ENCODE assay signal across 15 cellular contexts in genomic region chrX:154284489-154285338, GRCh38. TPM values are rescaled to one million over a fixed set of nuclear protein-coding genes. Genes with fewer than 3 reads are reported as not detected.
DNase-seq lines count a peak whose midpoint lies in the region; ATAC-seq, FAIRE-seq and TF ChIP-seq lines count a peak whose summit lies in the region.
"Not testable (repeated sequence)": the region's sequence is repeated elsewhere in the genome, so short reads cannot be mapped to it uniquely, and the experiment has no call there.
"Had no signal": no experiment of that assay in that cellular context is flagged by ENCODE, and none has a peak within 500 bp of the region (broad histone marks: within the 10 kb centered on the region; RNA-seq: fewer than 3 reads in every experiment).

No MANE protein-coding gene starts in this region.

- no CpG with 5 or more reads among the region's 23 CpGs for WGBS in K562 (ENCODE audit: insufficient coverage, low coverage, missing lambda C conversion rate)

- intact Hi-C loops in K562 (cut with micrococcal nuclease); left lung (cut with DNase I): not testable (repeated sequence)

- not testable (repeated sequence) for H2AFZ ChIP-seq in K562 (ENCODE audit: low read depth, low read length)

- CTCF ChIA-PET in K562 (lab: Yijun Ruan, JAX; ENCODE audit: low intra/inter-chr PET ratio): not testable (repeated sequence)

- not testable (repeated sequence) for FAIRE-seq in K562 (lab: Jason Lieb, UNC)

- POLR2A ChIA-PET in K562 (lab: Yijun Ruan, JAX): not testable (repeated sequence)

- not testable (repeated sequence) for H3K9me3 ChIP-seq in CD4-positive, CD25-positive, alpha-beta regulatory T cell (ENCODE audit: control insufficient read depth in 2 of 2, low read length in 2 of 2); RWPE2 (ENCODE audit: severe bottlenecking); K562 (replicated peaks; ENCODE audit: control insufficient read depth, insufficient read depth, low read depth, low read length); left lung

- H3K27ac Mint-ChIP-seq in CD4-positive, CD25-positive, alpha-beta regulatory T cell; stimulated activated effector memory CD8-positive, alpha-beta T cell treated with anti-CD3 and anti-CD28 coated beads, Interleukin-12 subunit alpha, Interleukin-12 subunit beta, amount 100 ng/mL, for 72 hours: not testable (repeated sequence)

- not testable (repeated sequence) for H3K79me2 ChIP-seq in K562 (ENCODE audit: control insufficient read depth, insufficient read depth, low read length)

- not testable (repeated sequence) for TF ChIP-seq CTCF in RWPE2 (IDR thresholded peaks at IDR 0.05; ENCODE audit: poor library complexity, severe bottlenecking); K562 (IDR thresholded peaks at IDR 0.05 in 2 of 3, conservative IDR thresholded peaks at IDR 0.05 in 1 of 3; ENCODE audit: insufficient read depth in 2 of 3, low read depth in 1 of 3, low read length in 3 of 3); left lung (IDR thresholded peaks at IDR 0.05)

- not testable (repeated sequence) for H3K4me3 Mint-ChIP-seq in CD4-positive, CD25-positive, alpha-beta regulatory T cell; stimulated activated effector memory CD8-positive, alpha-beta T cell treated with anti-CD3 and anti-CD28 coated beads, Interleukin-12 subunit alpha, Interleukin-12 subunit beta, amount 100 ng/mL, for 72 hours

- TF ChIP-seq RAD21 in K562 (CRISPR knock-in tag; conservative IDR thresholded peaks at IDR 0.05 in 1 of 2, IDR thresholded peaks at IDR 0.05 in 1 of 2): not testable (repeated sequence)

- H3K4me1 ChIP-seq in CD4-positive, CD25-positive, alpha-beta regulatory T cell (ENCODE audit: control insufficient read depth, insufficient read depth, low read length, poor library complexity, severe bottlenecking); RWPE2 (ENCODE audit: insufficient read depth, poor library complexity, severe bottlenecking); K562 (replicated peaks in 1 of 2; ENCODE audit: control insufficient read depth in 2 of 2, insufficient read depth in 2 of 2, low read length in 2 of 2); left lung: not testable (repeated sequence)

- not testable (repeated sequence) for H3K27me3 Mint-ChIP-seq in CD4-positive, CD25-positive, alpha-beta regulatory T cell

- H3K36me3 Mint-ChIP-seq in CD4-positive, CD25-positive, alpha-beta regulatory T cell; stimulated activated effector memory CD8-positive, alpha-beta T cell treated with anti-CD3 and anti-CD28 coated beads, Interleukin-12 subunit alpha, Interleukin-12 subunit beta, amount 100 ng/mL, for 72 hours: not testable (repeated sequence)

- ATAC-seq in CD4-positive, CD25-positive, alpha-beta regulatory T cell (ENCODE audit: low read depth in 2 of 2): peak; percentile 99
- ATAC-seq in GM19372 (IDR thresholded peaks at IDR 0.05; ENCODE audit: low read depth, unreplicated experiment) (peak; percentile 85), HG02588 (IDR thresholded peaks at IDR 0.05; ENCODE audit: unreplicated experiment) (peak; percentile 58), HG03175 (IDR thresholded peaks at IDR 0.05; ENCODE audit: unreplicated experiment) (peak; percentile 81), RWPE2 (ENCODE audit: low read depth) (peak; percentile 99), K562 (peak; percentile 98), left lung (peak; percentile 91)
- ATAC-seq in stimulated activated effector memory CD8-positive, alpha-beta T cell treated with anti-CD3 and anti-CD28 coated beads, Interleukin-12 subunit alpha, Interleukin-12 subunit beta, amount 100 ng/mL, for 72 hours: peak; percentile 98

- H4K20me1 ChIP-seq in K562 (replicated peaks; ENCODE audit: control insufficient read depth, insufficient read depth, low read length): not testable (repeated sequence)

- TF ChIP-seq EP300 in K562 (IDR thresholded peaks at IDR 0.05; ENCODE audit: low read length): not testable (repeated sequence)

- not testable (repeated sequence) for H3K9me1 ChIP-seq in K562 (ENCODE audit: control insufficient read depth, insufficient read depth, low read length)

- H3K27ac ChIP-seq in CD4-positive, CD25-positive, alpha-beta regulatory T cell (ENCODE audit: insufficient read depth, low read length, poor library complexity, severe bottlenecking); RWPE2 (ENCODE audit: poor library complexity, severe bottlenecking); K562 (ENCODE audit: extremely low read depth, low read depth, low read length); left lung: not testable (repeated sequence)

- H3K9ac ChIP-seq in K562 (ENCODE audit: insufficient read depth in 1 of 2, low read depth in 2 of 2, low read length in 2 of 2): not testable (repeated sequence)

- not testable (repeated sequence) for H3K4me2 ChIP-seq in K562 (ENCODE audit: insufficient read depth, low read length)

- not testable (repeated sequence) for H3K4me1 Mint-ChIP-seq in CD4-positive, CD25-positive, alpha-beta regulatory T cell; stimulated activated effector memory CD8-positive, alpha-beta T cell treated with anti-CD3 and anti-CD28 coated beads, Interleukin-12 subunit alpha, Interleukin-12 subunit beta, amount 100 ng/mL, for 72 hours

- not testable (repeated sequence) for H3K36me3 ChIP-seq in CD4-positive, CD25-positive, alpha-beta regulatory T cell (ENCODE audit: control insufficient read depth, insufficient read depth, low read length); RWPE2 (ENCODE audit: low read depth); K562 (ENCODE audit: control insufficient read depth, insufficient read depth, low read length); left lung

- BruUV-seq in K562 (replicated peaks; lab: Mats Ljungman, UMichigan): not testable (repeated sequence)

- not testable (repeated sequence) for H3K27me3 ChIP-seq in CD4-positive, CD25-positive, alpha-beta regulatory T cell (ENCODE audit: control insufficient read depth, insufficient read depth, low read length); RWPE2 (ENCODE audit: insufficient read depth, poor library complexity, severe bottlenecking); K562 (ENCODE audit: control insufficient read depth in 2 of 2, insufficient read depth in 2 of 2, low read length in 2 of 2); left lung

- in situ Hi-C loops in K562 (cut with MboI): not testable (repeated sequence)

- not testable (repeated sequence) for H3K9me3 Mint-ChIP-seq in CD4-positive, CD25-positive, alpha-beta regulatory T cell; stimulated activated effector memory CD8-positive, alpha-beta T cell treated with anti-CD3 and anti-CD28 coated beads, Interleukin-12 subunit alpha, Interleukin-12 subunit beta, amount 100 ng/mL, for 72 hours

- DNase-seq in CD4-positive, CD25-positive, alpha-beta regulatory T cell; RWPE2 (ENCODE audit: low spot score); K562 (ENCODE audit: extremely low read depth in 1 of 4, low spot score in 3 of 4); left lung; stimulated activated effector memory CD8-positive, alpha-beta T cell treated with anti-CD3 and anti-CD28 coated beads, Interleukin-12 subunit alpha, Interleukin-12 subunit beta, amount 100 ng/mL, for 72 hours (ENCODE audit: low spot score in 2 of 2): not testable (repeated sequence)

- H3K4me3 ChIP-seq in CD4-positive, CD25-positive, alpha-beta regulatory T cell (ENCODE audit: low read depth, low read length); RWPE2 (ENCODE audit: severe bottlenecking); K562; left lung: not testable (repeated sequence)

- TF ChIP-seq POLR2A in K562 (conservative IDR thresholded peaks at IDR 0.05): not testable (repeated sequence)

RNA-seq across cellular contexts. Expression of gene TEX28, which starts 10.2 kb away (rescaled TPM):
- total RNA-seq in CD4-positive, CD25-positive, alpha-beta regulatory T cell: not detected
- not detected for polyA plus RNA-seq in CD4-positive, CD25-positive, alpha-beta regulatory T cell
- not detected in 2 replicates for total RNA-seq in K562 (2011; cell fraction: chromatin; rRNA removed; ENCODE audit: low replicate concordance)
- not detected in 2 replicates for total RNA-seq in K562 (2011; cell fraction: nucleolus; rRNA removed)
- total RNA-seq in K562 (2011; cell fraction: nucleoplasm; rRNA removed): not detected in 2 replicates
- total RNA-seq in K562 (2014; rRNA removed): 0.08 TPM in 1 of 2 replicates, not detected in the other
- total RNA-seq in K562 (2014; rRNA removed; fragmentation: Illumina TruSeq; extraction: Trizol): not detected in 2 replicates
- not detected in 2 replicates for total RNA-seq in K562 (2015; rRNA removed; fragmentation: Illumina TruSeq; extraction: Trizol)
- total RNA-seq in K562 (2021): not detected in 2 replicates
- not detected in 2 replicates for polyA plus RNA-seq in K562 (2011; rRNA removed)
- polyA plus RNA-seq in K562 (2011; cell fraction: cytosol; rRNA removed): not detected in 2 replicates
- polyA plus RNA-seq in K562 (2011; cell fraction: nucleus; rRNA removed): not detected in 2 replicates
- not detected in 2 replicates for polyA plus RNA-seq in K562 (2012)
- polyA plus RNA-seq in K562 (2014; fragmentation: Illumina TruSeq; extraction: Trizol): not detected in 2 replicates
- polyA plus RNA-seq in K562 (2014; fragmentation: Nextera tagmentation; extraction: Ambion mirVana): not detected
- polyA plus RNA-seq in K562 (2014; rRNA removed): not detected in 2 replicates
- polyA minus RNA-seq in K562 (2011; rRNA and poly(A)+ RNA removed): not detected in 2 replicates
- not detected in 2 replicates for polyA minus RNA-seq in K562 (2011; cell fraction: cytosol; rRNA and poly(A)+ RNA removed)
- polyA minus RNA-seq in K562 (2011; cell fraction: nucleus; rRNA and poly(A)+ RNA removed): not detected in 2 replicates
- not detected for total RNA-seq in left lung
- total RNA-seq: A172; activated CD8-positive, alpha-beta memory T cell treated with anti-CD3 and anti-CD28 coated beads for 36 hours; H1; HepG2; mammary epithelial cell; stomach had no signal
- polyA plus RNA-seq: BJ, H1, HepG2, mammary epithelial cell, stomach had no signal

RNA-seq across cellular contexts. Expression of gene TKTL1, which starts 10.9 kb away (rescaled TPM):
- 8.1 TPM for total RNA-seq in CD4-positive, CD25-positive, alpha-beta regulatory T cell
- polyA plus RNA-seq in CD4-positive, CD25-positive, alpha-beta regulatory T cell: 10 to 100 TPM; 21.0 to 34.3 (median 25.4) TPM
- not detected in 2 replicates for total RNA-seq in K562 (2011; cell fraction: chromatin; rRNA removed; ENCODE audit: low replicate concordance)
- not detected in 2 replicates for total RNA-seq in K562 (2011; cell fraction: nucleolus; rRNA removed)
- 0.66 TPM in 1 of 2 replicates, not detected in the other for total RNA-seq in K562 (2011; cell fraction: nucleoplasm; rRNA removed)
- total RNA-seq in K562 (2014; rRNA removed) (0.54 and 0.61 TPM in 2 replicates), K562 (2014; rRNA removed; fragmentation: Illumina TruSeq; extraction: Trizol) (0.29 and 0.44 TPM in 2 replicates), K562 (2015; rRNA removed; fragmentation: Illumina TruSeq; extraction: Trizol) (0.19 and 0.29 TPM in 2 replicates), K562 (2021) (0.35 and 0.51 TPM in 2 replicates), left lung (under 1 TPM in 1 of 2 donors, not detected in 1; 0.47 TPM)
- polyA plus RNA-seq in K562 (2011; rRNA removed) (0.18 and 0.64 TPM in 2 replicates), K562 (2014; fragmentation: Illumina TruSeq; extraction: Trizol) (0.51 and 0.71 TPM in 2 replicates), K562 (2014; fragmentation: Nextera tagmentation; extraction: Ambion mirVana) (under 1 TPM; 0.18 to 0.71 TPM), K562 (2014; rRNA removed) (0.38 and 0.62 TPM in 2 replicates)
- 0.37 and 0.66 TPM in 2 replicates for polyA plus RNA-seq in K562 (2011; cell fraction: cytosol; rRNA removed)
- 0.10 and 0.21 TPM in 2 replicates for polyA plus RNA-seq in K562 (2011; cell fraction: nucleus; rRNA removed)
- polyA plus RNA-seq in K562 (2012): 0.52 and 2.2 TPM in 2 replicates
- polyA minus RNA-seq in K562 (2011; rRNA and poly(A)+ RNA removed): 0.14 and 0.45 TPM in 2 replicates
- polyA minus RNA-seq in K562 (2011; cell fraction: cytosol; rRNA and poly(A)+ RNA removed): not detected in 2 replicates
- 0.67 TPM in 1 of 2 replicates, not detected in the other for polyA minus RNA-seq in K562 (2011; cell fraction: nucleus; rRNA and poly(A)+ RNA removed)
- total RNA-seq: A172, H1, HepG2, mammary epithelial cell, stomach had no signal
- polyA plus RNA-seq: BJ, HepG2, mammary epithelial cell, stomach had no signal

RNA-seq across cellular contexts. Expression of gene OPN1MW3, which starts 27.3 kb away (rescaled TPM):
- total RNA-seq in CD4-positive, CD25-positive, alpha-beta regulatory T cell: not detected
- not detected for polyA plus RNA-seq in CD4-positive, CD25-positive, alpha-beta regulatory T cell
- not detected in 2 replicates for total RNA-seq in K562 (2011; cell fraction: chromatin; rRNA removed; ENCODE audit: low replicate concordance)
- total RNA-seq in K562 (2011; cell fraction: nucleolus; rRNA removed): not detected in 2 replicates
- not detected in 2 replicates for total RNA-seq in K562 (2011; cell fraction: nucleoplasm; rRNA removed)
- total RNA-seq in K562 (2014; rRNA removed): not detected in 2 replicates
- not detected in 2 replicates for total RNA-seq in K562 (2014; rRNA removed; fragmentation: Illumina TruSeq; extraction: Trizol)
- not detected in 2 replicates for total RNA-seq in K562 (2015; rRNA removed; fragmentation: Illumina TruSeq; extraction: Trizol)
- not detected in 2 replicates for total RNA-seq in K562 (2021)
- polyA plus RNA-seq in K562 (2011; rRNA removed): not detected in 2 replicates
- not detected in 2 replicates for polyA plus RNA-seq in K562 (2011; cell fraction: cytosol; rRNA removed)
- not detected in 2 replicates for polyA plus RNA-seq in K562 (2011; cell fraction: nucleus; rRNA removed)
- not detected in 2 replicates for polyA plus RNA-seq in K562 (2012)
- polyA plus RNA-seq in K562 (2014; fragmentation: Illumina TruSeq; extraction: Trizol): not detected in 2 replicates
- not detected for polyA plus RNA-seq in K562 (2014; fragmentation: Nextera tagmentation; extraction: Ambion mirVana)
- not detected in 2 replicates for polyA plus RNA-seq in K562 (2014; rRNA removed)
- not detected in 2 replicates for polyA minus RNA-seq in K562 (2011; rRNA and poly(A)+ RNA removed)
- polyA minus RNA-seq in K562 (2011; cell fraction: cytosol; rRNA and poly(A)+ RNA removed): not detected in 2 replicates
- polyA minus RNA-seq in K562 (2011; cell fraction: nucleus; rRNA and poly(A)+ RNA removed): not detected in 2 replicates
- not detected for total RNA-seq in left lung
- total RNA-seq: A172; activated CD8-positive, alpha-beta memory T cell treated with anti-CD3 and anti-CD28 coated beads for 36 hours; H1; HepG2; mammary epithelial cell; stomach had no signal
- polyA plus RNA-seq: BJ, H1, HepG2, mammary epithelial cell, stomach had no signal
